ENCODE assay signal across 12 cellular contexts in genomic region chr5:20109326-20109725, GRCh38.
"Had no signal": no experiment of that assay in that cellular context is flagged by ENCODE, and none has a peak within 500 bp of the region (broad histone marks: within the 10 kb centered on the region; RNA-seq: fewer than 3 reads in every experiment).

No MANE protein-coding gene starts in this region.

- H3K27me3 ChIP-seq: left lung, suprapubic skin had no signal

- DNase-seq: activated CD4-positive, alpha-beta T cell treated with anti-CD3 and anti-CD28 coated beads, Interleukin-2, amount 50 U/mL, for 1 hour; activated CD4-positive, CD25-positive, alpha-beta regulatory T cell; activated effector memory CD4-positive, alpha-beta T cell treated with anti-CD3 and anti-CD28 coated beads, Interleukin-2, amount 50 U/mL, for 16 hours; activated T-cell treated with anti-CD3 and anti-CD28 coated beads, Interleukin-2, amount 50 U/mL, for 24 hours; amniotic stem cell; effector memory CD8-positive, alpha-beta T cell; erythroblast; left lung; stimulated activated CD4-positive, alpha-beta T cell treated with anti-CD3 and anti-CD28 coated beads, Interleukin-4, amount 100 ng/mL, for 1 hour; stimulated activated CD8-positive, alpha-beta memory T cell treated with anti-CD3 and anti-CD28 coated beads, Interleukin-4, amount 100 ng/mL, for 48 hours; stimulated activated naive CD8-positive, alpha-beta T cell treated with anti-CD3 and anti-CD28 coated beads, Interleukin-15, Interleukin-2, amounts not matched to agents 100 U/mL and 50 U/mL, for 24 hours had no signal

- H3K4me1 ChIP-seq: left lung, suprapubic skin had no signal

- H3K36me3 ChIP-seq: left lung, suprapubic skin had no signal

- H3K4me3 ChIP-seq: left lung, suprapubic skin had no signal

- H3K9me3 ChIP-seq: suprapubic skin had no signal

- H3K27ac ChIP-seq: left lung, suprapubic skin had no signal
